In the genomic region with DNA sequence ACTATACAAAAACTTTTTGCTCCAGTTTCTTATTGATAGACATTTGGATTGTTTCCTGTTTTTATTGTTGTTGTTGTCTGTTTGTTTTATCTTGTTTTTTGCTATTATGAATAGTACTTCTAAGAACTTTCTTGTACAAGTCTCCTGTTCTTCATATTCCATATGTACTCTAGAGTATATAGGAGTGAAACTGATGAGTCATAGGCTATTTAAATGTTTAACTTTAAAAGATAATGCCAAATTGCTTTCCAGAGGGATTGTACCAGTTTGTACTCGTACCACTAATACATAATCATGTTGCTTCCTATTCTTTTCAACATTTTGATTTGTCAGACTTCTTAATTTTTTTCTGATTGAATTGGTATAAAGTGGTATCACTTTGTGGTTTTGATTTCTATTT, we compare ENCODE assay signal across 1 cellular context.
TF ChIP-seq lines count a peak whose summit lies in the region.

No MANE protein-coding gene starts in this region.

TF ChIP-seq in endothelial cell of umbilical vein, 7 proteins besides CTCF, POLR2A, EP300 and RAD21 (continued from another document):
- TF ChIP-seq JUN (IDR thresholded peaks at IDR 0.05; ENCODE audit: borderline replicate concordance, insufficient read depth, insufficient read length, low read depth): no peak
